8 cellular contexts compared by ENCODE assay signal in the genomic region with DNA sequence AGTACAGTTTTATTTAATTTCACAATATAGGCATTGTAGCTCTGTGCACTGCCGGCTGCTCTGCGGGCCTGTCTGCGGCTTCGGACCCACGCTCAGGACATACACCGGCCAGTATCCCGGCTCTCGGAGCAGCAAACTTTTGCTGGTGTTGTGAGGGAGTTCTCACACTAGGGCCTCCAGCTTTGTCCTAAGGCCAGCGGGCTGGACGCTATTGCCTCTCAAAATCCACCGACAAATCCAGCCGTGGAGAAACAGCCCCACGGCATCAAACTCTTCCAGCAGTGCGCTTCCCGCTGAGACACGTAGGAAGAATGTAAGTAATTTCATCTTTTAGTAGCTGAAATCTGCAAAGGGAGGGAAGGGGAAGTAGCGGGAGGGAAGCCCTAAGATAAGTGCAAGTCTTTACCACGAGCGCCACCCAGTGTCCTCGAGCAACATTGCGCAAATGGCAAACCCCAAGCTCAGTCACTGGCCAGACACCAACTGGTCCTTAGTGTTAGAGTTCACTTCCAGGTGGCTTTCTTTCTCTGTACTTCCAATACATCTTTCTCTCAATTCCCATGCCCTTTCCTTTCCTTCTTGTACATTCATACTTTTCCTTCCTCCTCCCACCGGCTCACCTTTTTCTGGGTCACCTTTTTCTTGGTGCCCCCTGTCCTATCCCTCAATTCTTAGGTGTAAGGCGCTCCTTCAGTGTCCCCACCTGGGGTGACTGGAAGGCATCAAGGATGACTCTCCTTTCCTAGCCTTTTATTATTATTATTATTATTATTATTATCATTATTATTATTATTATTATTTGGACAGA. TPM values are rescaled to one million over a fixed set of nuclear protein-coding genes. Genes with fewer than 3 reads are reported as not detected.
A peak's percentile ranks its signal among the peaks of the same experiment; 100 is the strongest.
DNase-seq lines count a peak whose midpoint lies in the region; ATAC-seq and TF ChIP-seq lines count a peak whose summit lies in the region.

No MANE protein-coding gene starts in this region.

- peaks cover 50 to 54% (median 53%) of the 10 kb centered on the region in 11 experiments for H3K27me3 ChIP-seq in BLaER1 treated with 17β-estradiol and CSF1 and Interleukin-3, amounts not matched to agents 10 nM and 100 nM

- peak; percentile 81 for TF ChIP-seq CTCF in endothelial cell (IDR thresholded peaks at IDR 0.05; ENCODE audit: unreplicated experiment)

- no peak overlapping the region for H3K27ac Mint-ChIP-seq in endothelial cell (ENCODE audit: unreplicated experiment)

- H3K27ac ChIP-seq in BLaER1 treated with 17β-estradiol and CSF1 and Interleukin-3, amounts not matched to agents 10 nM and 100 nM, result no peak overlapping the region

- no peaks in the 10 kb centered on the region for H3K36me3 ChIP-seq in BLaER1 treated with 17β-estradiol and CSF1 and Interleukin-3, amounts not matched to agents 10 nM and 100 nM

- peak overlapping the region in 5 of 10 experiments; percentile 30 to 57 (median 43); a peak in 9 of 20 replicates for H3K4me3 ChIP-seq in BLaER1 treated with 17β-estradiol and CSF1 and Interleukin-3, amounts not matched to agents 10 nM and 100 nM

- H3K9ac ChIP-seq in BLaER1 treated with 17β-estradiol and CSF1 and Interleukin-3, amounts not matched to agents 10 nM and 100 nM, result no peak overlapping the region

- H3K4me1 ChIP-seq in BLaER1 treated with 17β-estradiol and CSF1 and Interleukin-3, amounts not matched to agents 10 nM and 100 nM, result peaks cover 0 to 12% (median 6%) of the 10 kb centered on the region in 10 experiments; a peak in 14 of 20 replicates

- H3K27me3 Mint-ChIP-seq in endothelial cell (ENCODE audit: unreplicated experiment), result peaks cover 18% of the 10 kb centered on the region

- peaks cover 0 to 26% (median 5%) of the 10 kb centered on the region in 11 experiments; a peak in 9 of 22 replicates for H4K20me1 ChIP-seq in BLaER1 treated with 17β-estradiol and CSF1 and Interleukin-3, amounts not matched to agents 10 nM and 100 nM

- DNase-seq in NCI-H82 (lab: John Stamatoyannopoulos, UW), result peak; percentile 88
- DNase-seq in activated CD8-positive, alpha-beta memory T cell treated with anti-CD3 and anti-CD28 coated beads for 4 hours (ENCODE audit: low read depth in 2 of 2), result peak; percentile 21 to 42
- peak; percentile 77 for DNase-seq in endothelial cell (ENCODE audit: low spot score)
- DNase-seq in mucosa of gallbladder (ENCODE audit: low spot score), result peak; percentile 74
- DNase-seq in stimulated activated CD8-positive, alpha-beta memory T cell treated with anti-CD3 and anti-CD28 coated beads, Interleukin-7, amount 100 ng/mL, for 1 hour (ENCODE audit: low read depth in 2 of 2), result peak; percentile 30 to 42

- no peaks in the 10 kb centered on the region for H3K36me3 Mint-ChIP-seq in endothelial cell (ENCODE audit: low read depth, unreplicated experiment)

- H3K4me2 ChIP-seq in BLaER1 treated with 17β-estradiol and CSF1 and Interleukin-3, amounts not matched to agents 10 nM and 100 nM, result peak overlapping the region in 10 of 11 experiments; percentile 39 to 86 (median 67); a peak in 19 of 22 replicates

- no peaks in the 10 kb centered on the region for H3K9me3 Mint-ChIP-seq in endothelial cell (ENCODE audit: unreplicated experiment)

- H3K4me3 Mint-ChIP-seq in endothelial cell (ENCODE audit: unreplicated experiment), result peak overlapping the region; percentile 83

- peak; percentile 85 for ATAC-seq in GM19025 (IDR thresholded peaks at IDR 0.05; ENCODE audit: low read depth, unreplicated experiment)
- ATAC-seq in HG03354 (IDR thresholded peaks at IDR 0.05; ENCODE audit: poor library complexity, severe bottlenecking, unreplicated experiment), result peak; percentile 96

- peaks cover 37% of the 10 kb centered on the region for H3K4me1 Mint-ChIP-seq in endothelial cell (ENCODE audit: unreplicated experiment)

- peaks cover 18 to 30% (median 24%) of the 10 kb centered on the region in 11 experiments for H3K9me3 ChIP-seq in BLaER1 treated with 17β-estradiol and CSF1 and Interleukin-3, amounts not matched to agents 10 nM and 100 nM (replicated peaks in 1 of 11)

RNA-seq across cellular contexts. Expression of a gene that starts 3.0 kb away (rescaled TPM):
- total RNA-seq in endothelial cell (ENCODE audit: unreplicated experiment) (0.18 TPM), mucosa of gallbladder (not detected)

RNA-seq across cellular contexts. Expression of a gene that starts 22.3 kb away (rescaled TPM):
- total RNA-seq in endothelial cell (ENCODE audit: unreplicated experiment) (not detected), mucosa of gallbladder (not detected)

Comparison
In these comparisons a context has a peak if more than half of its experiments do, and no peak if none do; other contexts are left out.
1. DNase-seq: peak in every context shown above with its lines; median percentile 88 in NCI-H82; 77 in endothelial cell; 74 in mucosa of gallbladder; 36 in stimulated activated CD8-positive, alpha-beta memory T cell treated with anti-CD3 and anti-CD28 coated beads, Interleukin-7, amount 100 ng/mL, for 1 hour; 32 in activated CD8-positive, alpha-beta memory T cell treated with anti-CD3 and anti-CD28 coated beads for 4 hours.